ENCODE assay signal across 20 cellular contexts in genomic region chr1:243434594-243434993, GRCh38.
"Had no signal": no experiment of that assay in that cellular context is flagged by ENCODE, and none has a peak within 500 bp of the region (broad histone marks: within the 10 kb centered on the region; RNA-seq: fewer than 3 reads in every experiment).

No MANE protein-coding gene starts in this region.

- H3K36me3 Mint-ChIP-seq: natural killer cell, WTC11 had no signal

- H3K27ac ChIP-seq: epithelial cell of prostate, right atrium auricular region had no signal

- H3K4me3 Mint-ChIP-seq: activated CD8-positive, alpha-beta T cell treated with anti-CD3 and anti-CD28 coated beads, Interleukin-2, amount 10 ng/mL, durations not matched to agents 7 days and 5 days; activated T-cell treated with anti-CD3 and anti-CD28 coated beads, Interleukin-2, amount 50 U/mL, for 72 hours; effector memory CD8-positive, alpha-beta T cell; memory B cell; natural killer cell; stimulated activated memory B cell treated with anti-CD40 and anti-IgM and Interleukin-4, amounts not matched to agents 10 μg/mL and 1 μg/mL and 100 μg/mL, for 72 hours; T-helper 17 cell; WTC11 had no signal

- DNase-seq: activated CD4-positive, alpha-beta T cell treated with anti-CD3 and anti-CD28 coated beads for 4 hours; activated CD8-positive, alpha-beta memory T cell treated with anti-CD3 and anti-CD28 coated beads, Interleukin-2, amount 50 U/mL, for 4 hours; activated CD8-positive, alpha-beta T cell treated with anti-CD3 and anti-CD28 coated beads, Interleukin-2, amount 10 ng/mL, durations not matched to agents 7 days and 5 days; activated gamma-delta T cell treated with Interleukin-2 at 50 U/mL for 16 hours; activated T-cell treated with anti-CD3 and anti-CD28 coated beads, Interleukin-2, amount 50 U/mL, for 72 hours; anterior cingulate cortex; dermis blood vessel endothelial cell; effector memory CD8-positive, alpha-beta T cell; hypothalamus; left ventricle myocardium superior; natural killer cell; occipital lobe; stimulated activated CD4-positive, alpha-beta T cell treated with anti-CD3 and anti-CD28 coated beads, Interleukin-2, amount 100 ng/mL, for 48 hours; T-helper 17 cell had no signal

- H3K27me3 Mint-ChIP-seq: effector memory CD8-positive, alpha-beta T cell; memory B cell; progenitor cell of endocrine pancreas; stimulated activated memory B cell treated with anti-CD40 and anti-IgM and Interleukin-4, amounts not matched to agents 10 μg/mL and 1 μg/mL and 100 μg/mL, for 72 hours; T-helper 17 cell had no signal

- H3K4me3 ChIP-seq: right atrium auricular region had no signal

- ATAC-seq: activated CD8-positive, alpha-beta T cell treated with anti-CD3 and anti-CD28 coated beads, Interleukin-2, amount 10 ng/mL, durations not matched to agents 7 days and 5 days; effector memory CD8-positive, alpha-beta T cell; left ventricle myocardium superior; natural killer cell; stimulated activated memory B cell treated with anti-CD40 and anti-IgM and Interleukin-4, amounts not matched to agents 10 μg/mL and 1 μg/mL and 100 μg/mL, for 72 hours; T-helper 17 cell; WTC11 had no signal

- H3K9me3 Mint-ChIP-seq: activated T-cell treated with anti-CD3 and anti-CD28 coated beads, Interleukin-2, amount 50 U/mL, for 72 hours; effector memory CD8-positive, alpha-beta T cell; natural killer cell; stimulated activated memory B cell treated with anti-CD40 and anti-IgM and Interleukin-4, amounts not matched to agents 10 μg/mL and 1 μg/mL and 100 μg/mL, for 72 hours had no signal

- H3K4me1 ChIP-seq: right atrium auricular region had no signal

- H3K4me1 Mint-ChIP-seq: memory B cell; natural killer cell; stimulated activated memory B cell treated with anti-CD40 and anti-IgM and Interleukin-4, amounts not matched to agents 10 μg/mL and 1 μg/mL and 100 μg/mL, for 72 hours had no signal

- H3K27me3 ChIP-seq: right atrium auricular region had no signal

- H3K36me3 ChIP-seq: right atrium auricular region had no signal

- H3K27ac Mint-ChIP-seq: activated CD8-positive, alpha-beta T cell treated with anti-CD3 and anti-CD28 coated beads, Interleukin-2, amount 10 ng/mL, durations not matched to agents 7 days and 5 days; activated T-cell treated with anti-CD3 and anti-CD28 coated beads, Interleukin-2, amount 50 U/mL, for 72 hours; effector memory CD8-positive, alpha-beta T cell; memory B cell; natural killer cell; progenitor cell of endocrine pancreas; stimulated activated memory B cell treated with anti-CD40 and anti-IgM and Interleukin-4, amounts not matched to agents 10 μg/mL and 1 μg/mL and 100 μg/mL, for 72 hours; T-helper 17 cell; WTC11 had no signal

- H3K9me3 ChIP-seq: right atrium auricular region had no signal
